In the genomic region with DNA sequence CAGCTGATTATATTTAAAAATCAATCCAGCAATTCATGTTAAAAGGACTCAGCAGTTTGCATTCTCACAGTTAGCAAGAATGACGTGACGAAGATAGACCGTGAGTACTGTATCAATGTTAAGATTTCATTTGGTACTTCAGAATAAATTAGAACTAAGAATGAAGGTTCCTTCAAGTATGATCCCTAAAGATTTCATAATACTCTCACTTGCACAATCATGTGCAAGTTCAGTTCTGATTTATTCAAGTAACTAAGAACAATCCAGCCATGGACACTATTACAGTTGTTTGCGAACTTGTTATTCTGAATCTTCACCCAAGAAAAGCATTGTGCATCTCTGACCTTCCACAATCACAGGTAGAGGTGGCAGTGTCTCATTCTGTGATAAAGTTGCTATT, we compare ENCODE assay signal across 21 cellular contexts. TPM values are rescaled to one million over a fixed set of nuclear protein-coding genes. Genes with fewer than 3 reads are reported as not detected.
DNase-seq lines count a peak whose midpoint lies in the region; ATAC-seq and TF ChIP-seq lines count a peak whose summit lies in the region.
"Had no signal": no experiment of that assay in that cellular context is flagged by ENCODE, and none has a peak within 500 bp of the region (broad histone marks: within the 10 kb centered on the region; RNA-seq: fewer than 3 reads in every experiment).

No MANE protein-coding gene starts in this region.

- no peak for TF ChIP-seq POLR2A in esophagus muscularis mucosa (IDR thresholded peaks at IDR 0.05; ENCODE audit: low read depth)
- TF ChIP-seq POLR2A in GM18505 (IDR thresholded peaks at IDR 0.05; ENCODE audit: borderline replicate concordance, extremely low read depth, insufficient read depth, insufficient read length), result no peak

- H3K36me3 Mint-ChIP-seq in natural killer cell treated with Interleukin-12 subunit alpha and Interleukin-12 subunit beta and Interleukin-15 and Interleukin-18, amount 100 ng/mL, for 72 hours, result no peaks in the 10 kb centered on the region
- H3K36me3 Mint-ChIP-seq in stimulated activated naive B cell treated with anti-CD40 and anti-IgM and Interleukin-4, amounts not matched to agents 10 μg/mL and 1 μg/mL and 100 μg/mL, for 72 hours, result peaks cover 11 to 24% of the 10 kb centered on the region in 2 donors

- no peak for ATAC-seq in GM18505 (IDR thresholded peaks at IDR 0.05; ENCODE audit: unreplicated experiment)
- ATAC-seq in HG02798 (IDR thresholded peaks at IDR 0.05; ENCODE audit: poor library complexity, unreplicated experiment), result no peak
- no peak for ATAC-seq in natural killer cell treated with Interleukin-12 subunit alpha and Interleukin-12 subunit beta and Interleukin-15 and Interleukin-18, amount 100 ng/mL, for 72 hours
- ATAC-seq in stimulated activated naive B cell treated with anti-CD40 and anti-IgM and Interleukin-4, amounts not matched to agents 10 μg/mL and 1 μg/mL and 100 μg/mL, for 72 hours (replicated peaks), result no peak
- ATAC-seq: activated CD8-positive, alpha-beta T cell treated with anti-CD3 and anti-CD28 coated beads for 36 hours had no signal

- H3K4me3 ChIP-seq in Loucy (ENCODE audit: low read length, poor library complexity, severe bottlenecking), result no peak overlapping the region
- H3K4me3 ChIP-seq in esophagus muscularis mucosa, result no peak overlapping the region
- H3K4me3 ChIP-seq in osteoblast (ENCODE audit: insufficient read depth, low read length), result no peak overlapping the region
- H3K4me3 ChIP-seq: colonic mucosa, SJCRH30, thoracic aorta had no signal

- peaks cover 62 to 74% of the 10 kb centered on the region in 2 donors for H3K4me1 Mint-ChIP-seq in natural killer cell treated with Interleukin-12 subunit alpha and Interleukin-12 subunit beta and Interleukin-15 and Interleukin-18, amount 100 ng/mL, for 72 hours (ENCODE audit: low read depth in 2 of 2)
- peaks cover 37 to 67% of the 10 kb centered on the region in 2 donors for H3K4me1 Mint-ChIP-seq in stimulated activated naive B cell treated with anti-CD40 and anti-IgM and Interleukin-4, amounts not matched to agents 10 μg/mL and 1 μg/mL and 100 μg/mL, for 72 hours

- peak; percentile 11 to 40 for DNase-seq in AML-193 (lab: John Stamatoyannopoulos, UW)
- no peak for DNase-seq in esophagus muscularis mucosa (ENCODE audit: extremely low spot score)
- DNase-seq in osteoblast (ENCODE audit: insufficient read length, low spot score, missing footprints), result no peak
- no peak for DNase-seq in natural killer cell treated with Interleukin-12 subunit alpha and Interleukin-12 subunit beta and Interleukin-15 and Interleukin-18, amount 100 ng/mL, for 72 hours (ENCODE audit: low spot score)
- DNase-seq in stimulated activated naive B cell treated with anti-CD40 and anti-IgM and Interleukin-4, amounts not matched to agents 10 μg/mL and 1 μg/mL and 100 μg/mL, for 72 hours, result no peak
- DNase-seq: activated CD8-positive, alpha-beta T cell treated with anti-CD3 and anti-CD28 coated beads for 36 hours; activated naive CD4-positive, alpha-beta T cell treated with anti-CD3 and anti-CD28 coated beads, Interleukin-2, amount 10 ng/mL, durations not matched to agents 7 days and 5 days; activated T-cell treated with anti-CD3 and anti-CD28 coated beads, Interleukin-2, amount 50 U/mL, for 48 hours; Caco-2; colonic mucosa; EL; NCI-H1417 treated with DMSO at 0.1 percent for 48 hours; NCI-H526; retina; SJCRH30 had no signal

- no peak overlapping the region for H2AFZ ChIP-seq in Loucy (ENCODE audit: low read length)
- no peak overlapping the region for H2AFZ ChIP-seq in osteoblast (ENCODE audit: low read length)

- no peaks in the 10 kb centered on the region for H3F3A ChIP-seq in Loucy (ENCODE audit: low read depth)

- no peaks in the 10 kb centered on the region for H3K27me3 Mint-ChIP-seq in natural killer cell treated with Interleukin-12 subunit alpha and Interleukin-12 subunit beta and Interleukin-15 and Interleukin-18, amount 100 ng/mL, for 72 hours
- no peaks in the 10 kb centered on the region for H3K27me3 Mint-ChIP-seq in stimulated activated naive B cell treated with anti-CD40 and anti-IgM and Interleukin-4, amounts not matched to agents 10 μg/mL and 1 μg/mL and 100 μg/mL, for 72 hours
- H3K27me3 Mint-ChIP-seq: activated CD8-positive, alpha-beta T cell treated with anti-CD3 and anti-CD28 coated beads for 36 hours; activated naive CD4-positive, alpha-beta T cell treated with anti-CD3 and anti-CD28 coated beads, Interleukin-2, amount 10 ng/mL, durations not matched to agents 7 days and 5 days had no signal

- H4K20me1 ChIP-seq in Loucy (ENCODE audit: insufficient read depth, low read length, poor library complexity, severe bottlenecking), result peaks cover 100% of the 10 kb centered on the region
- H4K20me1 ChIP-seq in osteoblast (ENCODE audit: insufficient read depth, low read length), result peaks cover 90% of the 10 kb centered on the region

- no peak overlapping the region for H3K4me3 Mint-ChIP-seq in natural killer cell treated with Interleukin-12 subunit alpha and Interleukin-12 subunit beta and Interleukin-15 and Interleukin-18, amount 100 ng/mL, for 72 hours
- no peak overlapping the region for H3K4me3 Mint-ChIP-seq in stimulated activated naive B cell treated with anti-CD40 and anti-IgM and Interleukin-4, amounts not matched to agents 10 μg/mL and 1 μg/mL and 100 μg/mL, for 72 hours
- H3K4me3 Mint-ChIP-seq: activated CD8-positive, alpha-beta T cell treated with anti-CD3 and anti-CD28 coated beads for 36 hours; activated naive CD4-positive, alpha-beta T cell treated with anti-CD3 and anti-CD28 coated beads, Interleukin-2, amount 10 ng/mL, durations not matched to agents 7 days and 5 days; T-helper 1 cell treated with Interleukin-12 subunit alpha and Interleukin-12 subunit beta and Interleukin-4 antibody, amounts not matched to agents 30 μg/mL and 1 μg/mL, for 36 hours had no signal

- intact Hi-C loops in esophagus muscularis mucosa (cut with DNase I), result loop anchor here (10.0 kb wide), 2 partner anchors 123 to 147 kb away; no protein-coding TSS in a partner anchor

- H3K27ac Mint-ChIP-seq in natural killer cell treated with Interleukin-12 subunit alpha and Interleukin-12 subunit beta and Interleukin-15 and Interleukin-18, amount 100 ng/mL, for 72 hours, result no peak overlapping the region
- no peak overlapping the region for H3K27ac Mint-ChIP-seq in stimulated activated naive B cell treated with anti-CD40 and anti-IgM and Interleukin-4, amounts not matched to agents 10 μg/mL and 1 μg/mL and 100 μg/mL, for 72 hours
- H3K27ac Mint-ChIP-seq: activated CD8-positive, alpha-beta T cell treated with anti-CD3 and anti-CD28 coated beads for 36 hours; activated naive CD4-positive, alpha-beta T cell treated with anti-CD3 and anti-CD28 coated beads, Interleukin-2, amount 10 ng/mL, durations not matched to agents 7 days and 5 days; T-helper 1 cell treated with Interleukin-12 subunit alpha and Interleukin-12 subunit beta and Interleukin-4 antibody, amounts not matched to agents 30 μg/mL and 1 μg/mL, for 36 hours had no signal

- H3K4me2 ChIP-seq in Loucy (ENCODE audit: low read depth, low read length, poor library complexity, severe bottlenecking), result peak overlapping the region; percentile 98
- H3K4me2 ChIP-seq in osteoblast (ENCODE audit: insufficient read depth, low read length), result no peak overlapping the region

- no peaks in the 10 kb centered on the region for H3K9me3 Mint-ChIP-seq in natural killer cell treated with Interleukin-12 subunit alpha and Interleukin-12 subunit beta and Interleukin-15 and Interleukin-18, amount 100 ng/mL, for 72 hours
- no peaks in the 10 kb centered on the region for H3K9me3 Mint-ChIP-seq in stimulated activated naive B cell treated with anti-CD40 and anti-IgM and Interleukin-4, amounts not matched to agents 10 μg/mL and 1 μg/mL and 100 μg/mL, for 72 hours
- H3K9me3 Mint-ChIP-seq: activated CD8-positive, alpha-beta T cell treated with anti-CD3 and anti-CD28 coated beads for 36 hours; activated naive CD4-positive, alpha-beta T cell treated with anti-CD3 and anti-CD28 coated beads, Interleukin-2, amount 10 ng/mL, durations not matched to agents 7 days and 5 days; T-helper 1 cell treated with Interleukin-12 subunit alpha and Interleukin-12 subunit beta and Interleukin-4 antibody, amounts not matched to agents 30 μg/mL and 1 μg/mL, for 36 hours had no signal

- no peaks in the 10 kb centered on the region for H3K9me2 ChIP-seq in Loucy (replicated peaks; ENCODE audit: low read depth, low read length)

- peaks cover 52% of the 10 kb centered on the region for H3K4me1 ChIP-seq in Loucy (ENCODE audit: insufficient read depth, low read length, poor library complexity, severe bottlenecking)
- peaks cover 78 to 100% (median 97%) of the 10 kb centered on the region in 4 donors for H3K4me1 ChIP-seq in esophagus muscularis mucosa
- H3K4me1 ChIP-seq in osteoblast (ENCODE audit: insufficient read depth, low read length), result peaks cover 28% of the 10 kb centered on the region
- H3K4me1 ChIP-seq: colonic mucosa, SJCRH30 had no signal

- H3K36me3 ChIP-seq in Loucy (ENCODE audit: insufficient read depth, low read length), result no peaks in the 10 kb centered on the region
- H3K36me3 ChIP-seq in esophagus muscularis mucosa, result no peaks in the 10 kb centered on the region
- H3K36me3 ChIP-seq in osteoblast (ENCODE audit: insufficient read depth, low read length), result no peaks in the 10 kb centered on the region
- H3K36me3 ChIP-seq: colonic mucosa, neutrophil, thoracic aorta had no signal

- H3K79me2 ChIP-seq in Loucy (ENCODE audit: insufficient read depth, low read length) (peaks cover 100% of the 10 kb centered on the region), osteoblast (ENCODE audit: insufficient read depth, low read length) (peaks cover 100% of the 10 kb centered on the region)

- H3K9me3 ChIP-seq in Loucy (ENCODE audit: insufficient read depth, low read depth, low read length), result no peaks in the 10 kb centered on the region
- no peaks in the 10 kb centered on the region for H3K9me3 ChIP-seq in esophagus muscularis mucosa
- H3K9me3 ChIP-seq in osteoblast (ENCODE audit: low read depth, low read length), result no peaks in the 10 kb centered on the region
- H3K9me3 ChIP-seq: Caco-2, colonic mucosa, neutrophil, thoracic aorta had no signal

- peak overlapping the region; percentile 97 to 100 (median 100) for H3K27ac ChIP-seq in esophagus muscularis mucosa (replicated peaks in 1 of 4)
- H3K27ac ChIP-seq in osteoblast (ENCODE audit: low read depth, low read length), result peak overlapping the region; percentile 5
- H3K27ac ChIP-seq: colonic mucosa, neutrophil, SJCRH30, thoracic aorta had no signal

- no peak overlapping the region for H3K9ac ChIP-seq in Loucy (ENCODE audit: low read depth, low read length, poor library complexity, severe bottlenecking)

- WGBS in esophagus muscularis mucosa, result 71% methylated on average over 4 of the region's 4 CpGs

- TF ChIP-seq EP300 in esophagus muscularis mucosa (IDR thresholded peaks at IDR 0.05), result no peak

- TF ChIP-seq CTCF in Loucy (conservative IDR thresholded peaks at IDR 0.05; ENCODE audit: low read length), result no peak
- TF ChIP-seq CTCF in esophagus muscularis mucosa (IDR thresholded peaks at IDR 0.05), result no peak
- no peak for TF ChIP-seq CTCF in osteoblast (IDR thresholded peaks at IDR 0.05; ENCODE audit: extremely low read depth, low read depth, low read length)

- H3K27me3 ChIP-seq in Loucy (ENCODE audit: insufficient read depth, low read length, poor library complexity, severe bottlenecking) (no peaks in the 10 kb centered on the region), esophagus muscularis mucosa (no peaks in the 10 kb centered on the region), osteoblast (ENCODE audit: insufficient read depth, low read length) (no peaks in the 10 kb centered on the region)
- H3K27me3 ChIP-seq: colonic mucosa, neutrophil, SJCRH30 had no signal

RNA-seq across cellular contexts. Expression of gene RHEB, which starts 7.7 kb away (rescaled TPM):
- 100 to 1,000 TPM in 3 of 4 donors, 10 to 100 TPM in 1; 98.5 to 187 (median 163) TPM for total RNA-seq in esophagus muscularis mucosa
- total RNA-seq in osteoblast, result 63.4 and 77.8 TPM in 2 replicates
- 10 to 100 TPM; 45.4 to 55.8 TPM for total RNA-seq in natural killer cell treated with Interleukin-12 subunit alpha and Interleukin-12 subunit beta and Interleukin-15 and Interleukin-18, amount 100 ng/mL, for 72 hours

Comparison
In these comparisons a context has a peak if more than half of its experiments do, and no peak if none do; other contexts are left out.
1. DNase-seq: peak in AML-193 (2 of 2); none in esophagus muscularis mucosa (single experiment), osteoblast (single experiment), natural killer cell treated with Interleukin-12 subunit alpha and Interleukin-12 subunit beta and Interleukin-15 and Interleukin-18, amount 100 ng/mL, for 72 hours (single experiment) and stimulated activated naive B cell treated with anti-CD40 and anti-IgM and Interleukin-4, amounts not matched to agents 10 μg/mL and 1 μg/mL and 100 μg/mL, for 72 hours (single experiment).